In the genomic region with DNA sequence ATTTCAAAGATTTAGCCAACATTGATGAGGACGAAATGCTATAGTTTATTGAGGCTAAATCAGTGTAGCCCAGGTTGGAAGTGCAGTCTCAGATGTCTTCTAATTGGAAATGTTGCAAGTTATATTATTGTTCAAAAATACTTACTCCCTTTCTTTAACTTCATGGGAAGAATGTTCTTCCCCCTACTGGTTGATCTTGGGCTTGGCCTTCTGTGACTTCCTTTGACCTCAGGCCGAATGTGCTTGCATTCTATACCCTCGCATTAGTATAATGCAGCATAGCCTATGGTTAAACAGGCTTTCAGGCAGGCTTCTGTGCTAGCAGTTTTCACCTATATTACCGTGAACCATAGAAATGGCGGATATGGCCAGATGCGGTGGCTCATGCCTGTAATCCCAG, we compare ENCODE assay signal across 27 cellular contexts.
DNase-seq lines count a peak whose midpoint lies in the region; ATAC-seq, FAIRE-seq and TF ChIP-seq lines count a peak whose summit lies in the region.
"Had no signal": no experiment of that assay in that cellular context is flagged by ENCODE, and none has a peak within 500 bp of the region (broad histone marks: within the 10 kb centered on the region; RNA-seq: fewer than 3 reads in every experiment).

No MANE protein-coding gene starts in this region.

- DNase-seq in NCI-H82 (lab: John Stamatoyannopoulos, UW) = peak; percentile 9
- DNase-seq in NCI-H82 treated with DMSO at 0.1 percent for 48 hours (lab: John Stamatoyannopoulos, UW; ENCODE audit: unreplicated experiment) = no peak
- DNase-seq in K562 (ENCODE audit: extremely low read depth in 1 of 4, low spot score in 3 of 4) = peak in 3 of 4 experiments; percentile 9 to 12 (median 11)
- DNase-seq in germinal center (ENCODE audit: low spot score) = peak; percentile 3
- no peak for DNase-seq in NCI-H187 (lab: John Stamatoyannopoulos, UW)
- no peak for DNase-seq in effector CD4-positive, alpha-beta T cell
- DNase-seq in activated CD4-positive, CD25-positive, alpha-beta regulatory T cell (lab: John Stamatoyannopoulos, UW) = no peak
- DNase-seq: 8988T; ACHN; BE2C; CD8-positive, alpha-beta memory T cell; DMS 273 treated with DMSO at 0.1 percent for 48 hours; IMR-90; MM.1S; NCI-H1092; NCI-H1417 treated with DMSO at 0.1 percent for 48 hours; NCI-H1694 treated with DMSO at 0.1 percent for 48 hours; NCI-H2107; NCI-H524; NCI-H748 treated with DMSO at 0.1 percent for 48 hours; NK-92 treated with Interleukin-12 subunit alpha and Interleukin-12 subunit beta, amount 100 ng/mL, for 24 hours; PC-9; SJCRH30 had no signal

- no TSS peak for BruUV-seq in K562 (replicated peaks; lab: Mats Ljungman, UMichigan)

- no peaks in the 10 kb centered on the region for H3K9me3 ChIP-seq in K562 (replicated peaks; ENCODE audit: control insufficient read depth, insufficient read depth, low read depth, low read length)
- H3K9me3 ChIP-seq: BE2C, SJCRH30 had no signal

- FAIRE-seq in K562 (lab: Jason Lieb, UNC) = no peak

- H3K27ac ChIP-seq in K562 (ENCODE audit: extremely low read depth, low read depth, low read length) = no peak overlapping the region
- H3K27ac ChIP-seq: KMS-11, PC-9, SJCRH30 had no signal

- no peaks in the 10 kb centered on the region for H3K9me1 ChIP-seq in K562 (ENCODE audit: control insufficient read depth, insufficient read depth, low read length)

- H3K9ac ChIP-seq in K562 (ENCODE audit: insufficient read depth in 1 of 2, low read depth in 2 of 2, low read length in 2 of 2) = no peak overlapping the region
- H3K9ac ChIP-seq: KMS-11 had no signal

- CTCF ChIA-PET in K562 (lab: Yijun Ruan, JAX; ENCODE audit: low intra/inter-chr PET ratio) = no interaction called here

- H2AFZ ChIP-seq in K562 (ENCODE audit: low read depth, low read length) = no peak overlapping the region
- H2AFZ ChIP-seq: PC-9 had no signal

- no peaks in the 10 kb centered on the region for H3K79me2 ChIP-seq in K562 (ENCODE audit: control insufficient read depth, insufficient read depth, low read length)

- ATAC-seq in K562 = peak; percentile 55; the same call in 2 of the 3 replicates
- no peak for ATAC-seq in HG02759 (IDR thresholded peaks at IDR 0.05; ENCODE audit: unreplicated experiment)
- ATAC-seq: Right ventricle myocardium inferior, SK-N-SH treated with all-trans-retinoic acid at 6 μM for 48 hours had no signal

- in situ Hi-C loops in K562 (cut with MboI) = no loop called here

- TF ChIP-seq CTCF in K562 (IDR thresholded peaks at IDR 0.05 in 2 of 3, conservative IDR thresholded peaks at IDR 0.05 in 1 of 3; ENCODE audit: insufficient read depth in 2 of 3, low read depth in 1 of 3, low read length in 3 of 3) = peak in 1 of 3 experiments; percentile 15; a peak in 1 of 6 replicates

- peaks cover 0 to 4% of the 10 kb centered on the region in 2 experiments; a peak in 1 of 5 replicates for H3K27me3 ChIP-seq in K562 (ENCODE audit: control insufficient read depth in 2 of 2, insufficient read depth in 2 of 2, low read length in 2 of 2)
- H3K27me3 ChIP-seq: BE2C, SJCRH30 had no signal

- no peaks in the 10 kb centered on the region for H4K20me1 ChIP-seq in K562 (replicated peaks; ENCODE audit: control insufficient read depth, insufficient read depth, low read length)

- H3K4me3 ChIP-seq in K562 = no peak overlapping the region
- H3K4me3 ChIP-seq: PC-9, SJCRH30 had no signal

- TF ChIP-seq POLR2A in K562 (conservative IDR thresholded peaks at IDR 0.05) = no peak

- 1% methylated on average over 6 of the region's 6 CpGs for WGBS in K562 (ENCODE audit: insufficient coverage, low coverage, missing lambda C conversion rate)

- POLR2A ChIA-PET in K562 (lab: Yijun Ruan, JAX) = no interaction called here

- no peaks in the 10 kb centered on the region for H3K36me3 ChIP-seq in K562 (ENCODE audit: control insufficient read depth, insufficient read depth, low read length)
- H3K36me3 ChIP-seq: BE2C, SJCRH30 had no signal

- no peak for TF ChIP-seq RAD21 in K562 (CRISPR knock-in tag; conservative IDR thresholded peaks at IDR 0.05 in 1 of 2, IDR thresholded peaks at IDR 0.05 in 1 of 2)

- no peaks in the 10 kb centered on the region; a peak in 1 of 5 replicates for H3K4me1 ChIP-seq in K562 (replicated peaks in 1 of 2; ENCODE audit: control insufficient read depth in 2 of 2, insufficient read depth in 2 of 2, low read length in 2 of 2)
- H3K4me1 ChIP-seq: BE2C, SJCRH30 had no signal

- no peak overlapping the region for H3K4me2 ChIP-seq in K562 (ENCODE audit: insufficient read depth, low read length)
- H3K4me2 ChIP-seq: KMS-11, PC-9 had no signal

- TF ChIP-seq EP300 in K562 (IDR thresholded peaks at IDR 0.05; ENCODE audit: low read length) = no peak

- intact Hi-C loops in K562 (cut with micrococcal nuclease) = no loop called here

TF ChIP-seq in K562, 482 proteins besides CTCF, POLR2A, EP300 and RAD21 (continues in another document):
- TF ChIP-seq POLR2G (IDR thresholded peaks at IDR 0.05; ENCODE audit: low read depth, low read length) (no peak), CBX3 (IDR thresholded peaks at IDR 0.05; ENCODE audit: borderline replicate concordance in 1 of 2, low read length in 2 of 2) (no peak), MECOM (CRISPR knock-in tag; IDR thresholded peaks at IDR 0.05) (no peak), TEAD2 (tag; IDR thresholded peaks at IDR 0.05) (no peak), SRF (CRISPR knock-in tag; IDR thresholded peaks at IDR 0.05) (no peak), RBM17 (IDR thresholded peaks at IDR 0.05; ENCODE audit: borderline replicate concordance, low read depth, low read length) (no peak), ZNF324 (CRISPR knock-in tag; IDR thresholded peaks at IDR 0.05) (no peak), ZFPM2 (CRISPR knock-in tag; IDR thresholded peaks at IDR 0.05) (no peak), NFE2 (IDR thresholded peaks at IDR 0.05; ENCODE audit: low read depth) (no peak), RFX5 (IDR thresholded peaks at IDR 0.05; ENCODE audit: low read depth, low read length) (no peak), SIX5 (IDR thresholded peaks at IDR 0.05; ENCODE audit: borderline replicate concordance in 1 of 2, insufficient read depth in 1 of 2, low read depth in 1 of 2, low read length in 2 of 2) (no peak)
- TF ChIP-seq, protein P1, sequence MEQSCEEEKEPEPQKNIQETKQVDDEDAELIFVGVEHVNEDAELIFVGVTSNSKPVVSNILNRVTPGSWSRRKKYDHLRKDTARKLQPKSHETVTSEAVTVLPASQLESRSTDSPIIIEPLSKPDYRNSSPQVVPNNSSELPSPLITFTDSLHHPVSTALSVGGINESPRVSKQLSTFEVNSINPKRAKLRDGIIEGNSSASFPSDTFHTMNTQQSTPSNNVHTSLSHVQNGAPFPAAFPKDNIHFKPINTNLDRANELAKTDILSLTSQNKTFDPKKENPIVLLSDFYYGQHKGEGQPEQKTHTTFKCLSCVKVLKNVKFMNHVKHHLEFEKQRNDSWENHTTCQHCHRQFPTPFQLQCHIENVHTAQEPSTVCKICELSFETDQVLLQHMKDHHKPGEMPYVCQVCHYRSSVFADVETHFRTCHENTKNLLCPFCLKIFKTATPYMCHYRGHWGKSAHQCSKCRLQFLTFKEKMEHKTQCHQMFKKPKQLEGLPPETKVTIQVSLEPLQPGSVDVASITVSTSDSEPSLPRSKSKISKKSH (CRISPR knock-in tag; IDR thresholded peaks at IDR 0.05) = no peak
- TF ChIP-seq, protein P2, sequence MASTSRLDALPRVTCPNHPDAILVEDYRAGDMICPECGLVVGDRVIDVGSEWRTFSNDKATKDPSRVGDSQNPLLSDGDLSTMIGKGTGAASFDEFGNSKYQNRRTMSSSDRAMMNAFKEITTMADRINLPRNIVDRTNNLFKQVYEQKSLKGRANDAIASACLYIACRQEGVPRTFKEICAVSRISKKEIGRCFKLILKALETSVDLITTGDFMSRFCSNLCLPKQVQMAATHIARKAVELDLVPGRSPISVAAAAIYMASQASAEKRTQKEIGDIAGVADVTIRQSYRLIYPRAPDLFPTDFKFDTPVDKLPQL (IDR thresholded peaks at IDR 0.05; ENCODE audit: extremely low read depth, insufficient read length) = no peak
- TF ChIP-seq, protein P3, sequence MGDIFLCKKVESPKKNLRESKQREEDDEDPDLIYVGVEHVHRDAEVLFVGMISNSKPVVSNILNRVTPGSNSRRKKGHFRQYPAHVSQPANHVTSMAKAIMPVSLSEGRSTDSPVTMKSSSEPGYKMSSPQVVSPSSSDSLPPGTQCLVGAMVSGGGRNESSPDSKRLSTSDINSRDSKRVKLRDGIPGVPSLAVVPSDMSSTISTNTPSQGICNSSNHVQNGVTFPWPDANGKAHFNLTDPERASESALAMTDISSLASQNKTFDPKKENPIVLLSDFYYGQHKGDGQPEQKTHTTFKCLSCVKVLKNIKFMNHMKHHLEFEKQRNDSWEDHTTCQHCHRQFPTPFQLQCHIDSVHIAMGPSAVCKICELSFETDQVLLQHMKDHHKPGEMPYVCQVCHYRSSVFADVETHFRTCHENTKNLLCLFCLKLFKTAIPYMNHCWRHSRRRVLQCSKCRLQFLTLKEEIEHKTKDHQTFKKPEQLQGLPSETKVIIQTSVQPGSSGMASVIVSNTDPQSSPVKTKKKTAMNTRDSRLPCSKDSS (IDR thresholded peaks at IDR 0.05; ENCODE audit: low read depth, partially characterized antibody) = no peak
- TF ChIP-seq, protein P4, sequence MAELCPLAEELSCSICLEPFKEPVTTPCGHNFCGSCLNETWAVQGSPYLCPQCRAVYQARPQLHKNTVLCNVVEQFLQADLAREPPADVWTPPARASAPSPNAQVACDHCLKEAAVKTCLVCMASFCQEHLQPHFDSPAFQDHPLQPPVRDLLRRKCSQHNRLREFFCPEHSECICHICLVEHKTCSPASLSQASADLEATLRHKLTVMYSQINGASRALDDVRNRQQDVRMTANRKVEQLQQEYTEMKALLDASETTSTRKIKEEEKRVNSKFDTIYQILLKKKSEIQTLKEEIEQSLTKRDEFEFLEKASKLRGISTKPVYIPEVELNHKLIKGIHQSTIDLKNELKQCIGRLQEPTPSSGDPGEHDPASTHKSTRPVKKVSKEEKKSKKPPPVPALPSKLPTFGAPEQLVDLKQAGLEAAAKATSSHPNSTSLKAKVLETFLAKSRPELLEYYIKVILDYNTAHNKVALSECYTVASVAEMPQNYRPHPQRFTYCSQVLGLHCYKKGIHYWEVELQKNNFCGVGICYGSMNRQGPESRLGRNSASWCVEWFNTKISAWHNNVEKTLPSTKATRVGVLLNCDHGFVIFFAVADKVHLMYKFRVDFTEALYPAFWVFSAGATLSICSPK (IDR thresholded peaks at IDR 0.05; ENCODE audit: borderline replicate concordance) = no peak

Comparison
In these comparisons a context has a peak if more than half of its experiments do, and no peak if none do; other contexts are left out.
1. DNase-seq: peak in NCI-H82 (single experiment), K562 (3 of 4) and germinal center (single experiment); none in NCI-H82 treated with DMSO at 0.1 percent for 48 hours (single experiment), NCI-H187 (0 of 2), effector CD4-positive, alpha-beta T cell (single experiment) and activated CD4-positive, CD25-positive, alpha-beta regulatory T cell (0 of 4).